11 cellular contexts compared by ENCODE assay signal in genomic region chr9:20315672-20316071, GRCh38.
DNase-seq lines count a peak whose midpoint lies in the region; FAIRE-seq and TF ChIP-seq lines count a peak whose summit lies in the region.
"Had no signal": no experiment of that assay in that cellular context is flagged by ENCODE, and none has a peak within 500 bp of the region (broad histone marks: within the 10 kb centered on the region; RNA-seq: fewer than 3 reads in every experiment).

No MANE protein-coding gene starts in this region.

- POLR2A ChIA-PET in activated CD4-positive, alpha-beta memory T cell treated with anti-CD3 and anti-CD28 coated beads, Interleukin-2, amount 10 ng/mL, durations not matched to agents 7 days and 5 days (lab: Charles Lee): no interaction called here

- no peaks in the 10 kb centered on the region for H3K9me3 ChIP-seq in transverse colon
- H3K9me3 ChIP-seq in prostate gland: no peaks in the 10 kb centered on the region

- TF ChIP-seq POLR2A in transverse colon (IDR thresholded peaks at IDR 0.05): no peak
- TF ChIP-seq POLR2A in prostate gland (IDR thresholded peaks at IDR 0.05): no peak

- 80 to 100% methylated on average over 1 to 2 of the region's 2 CpGs for WGBS in transverse colon (ENCODE audit: low coverage in 1 of 2), 2 donors
- 75% methylated on average over 2 of the region's 2 CpGs for WGBS in prostate gland

- H3K36me3 Mint-ChIP-seq in activated CD4-positive, alpha-beta memory T cell treated with anti-CD3 and anti-CD28 coated beads, Interleukin-2, amount 10 ng/mL, durations not matched to agents 7 days and 5 days (ENCODE audit: low read depth): peaks cover 3% of the 10 kb centered on the region

- H3K27ac Mint-ChIP-seq in activated CD4-positive, alpha-beta memory T cell treated with anti-CD3 and anti-CD28 coated beads, Interleukin-2, amount 10 ng/mL, durations not matched to agents 7 days and 5 days: peak overlapping the region; percentile 56

- intact Hi-C loops in transverse colon (cut with DNase I; ENCODE audit: low total_unique reads) (no loop called here), prostate gland (cut with DNase I) (no loop called here)

- H3K36me3 ChIP-seq in transverse colon: no peaks in the 10 kb centered on the region
- H3K36me3 ChIP-seq in prostate gland: no peaks in the 10 kb centered on the region

- FAIRE-seq in urothelium cell line (lab: Jason Lieb, UNC): no peak
- no peak for FAIRE-seq in D721Med (lab: Jason Lieb, UNC)

- CTCF ChIA-PET in activated CD4-positive, alpha-beta memory T cell treated with anti-CD3 and anti-CD28 coated beads, Interleukin-2, amount 10 ng/mL, durations not matched to agents 7 days and 5 days (lab: Charles Lee): no interaction called here

- peaks cover 61% of the 10 kb centered on the region for H3K4me1 Mint-ChIP-seq in activated CD4-positive, alpha-beta memory T cell treated with anti-CD3 and anti-CD28 coated beads, Interleukin-2, amount 10 ng/mL, durations not matched to agents 7 days and 5 days

- in situ Hi-C loops in transverse colon (cut with MboI; ENCODE audit: low pct_ligation_motif_present in 1 of 4, low pct_unique_long_range_greater_than_20kb in 1 of 4, low sequenced_read_pairs in 3 of 4): no loop called here

- H3K27me3 ChIP-seq in transverse colon: no peaks in the 10 kb centered on the region
- no peaks in the 10 kb centered on the region for H3K27me3 ChIP-seq in prostate gland (replicated peaks; ENCODE audit: insufficient read depth)

- H3K4me3 ChIP-seq in fibroblast of mammary gland (ENCODE audit: control insufficient read depth, low read depth, low read length): no peak overlapping the region
- H3K4me3 ChIP-seq in transverse colon: no peak overlapping the region
- H3K4me3 ChIP-seq in prostate gland: no peak overlapping the region
- H3K4me3 ChIP-seq: lung had no signal

- TF ChIP-seq CTCF in fibroblast of mammary gland (conservative IDR thresholded peaks at IDR 0.05; ENCODE audit: control insufficient read depth, insufficient read depth, low read depth, low read length): no peak
- TF ChIP-seq CTCF in transverse colon (IDR thresholded peaks at IDR 0.05): no peak
- TF ChIP-seq CTCF in D721Med (IDR thresholded peaks at IDR 0.05; ENCODE audit: insufficient read depth, missing control alignments): no peak
- no peak for TF ChIP-seq CTCF in prostate gland (IDR thresholded peaks at IDR 0.05)

- H3K27me3 Mint-ChIP-seq in activated CD4-positive, alpha-beta memory T cell treated with anti-CD3 and anti-CD28 coated beads, Interleukin-2, amount 10 ng/mL, durations not matched to agents 7 days and 5 days: no peaks in the 10 kb centered on the region

- H3K9me3 Mint-ChIP-seq in activated CD4-positive, alpha-beta memory T cell treated with anti-CD3 and anti-CD28 coated beads, Interleukin-2, amount 10 ng/mL, durations not matched to agents 7 days and 5 days: peaks cover 4% of the 10 kb centered on the region

- DNase-seq in stimulated activated CD4-positive, alpha-beta T cell treated with anti-CD3 and anti-CD28 coated beads, Interleukin-15, amount 100 ng/mL, for 24 hours: peak; percentile 32
- DNase-seq in stimulated activated CD4-positive, alpha-beta T cell treated with anti-CD3 and anti-CD28 coated beads, Interleukin-2, amount 100 ng/mL, for 24 hours: no peak
- DNase-seq in activated CD4-positive, alpha-beta memory T cell treated with anti-CD3 and anti-CD28 coated beads, Interleukin-2, amount 10 ng/mL, durations not matched to agents 7 days and 5 days: no peak
- peak; percentile 88 for DNase-seq in fibroblast of mammary gland (ENCODE audit: low read depth)
- DNase-seq in urothelium cell line (ENCODE audit: low spot score): peak; percentile 23
- DNase-seq in transverse colon: no peak
- DNase-seq in D721Med (ENCODE audit: insufficient read length, low spot score): no peak
- no peak for DNase-seq in prostate gland (ENCODE audit: low spot score)
- DNase-seq: foreskin melanocyte, NCI-H748 treated with DMSO at 0.1 percent for 48 hours had no signal

- H3K4me3 Mint-ChIP-seq in activated CD4-positive, alpha-beta memory T cell treated with anti-CD3 and anti-CD28 coated beads, Interleukin-2, amount 10 ng/mL, durations not matched to agents 7 days and 5 days: no peak overlapping the region

- H3K4me1 ChIP-seq in transverse colon (peaks cover 0 to 8% (median 0%) of the 10 kb centered on the region in 4 donors), prostate gland (replicated peaks) (no peaks in the 10 kb centered on the region)

- H3K27ac ChIP-seq in transverse colon (peak overlapping the region in 1 of 4 donors; percentile 35), prostate gland (no peak overlapping the region)

- no peak for TF ChIP-seq EP300 in transverse colon (IDR thresholded peaks at IDR 0.05; ENCODE audit: low read depth)

Comparison
In these comparisons a context has a peak if more than half of its experiments do, and no peak if none do; other contexts are left out.
1. DNase-seq: peak in stimulated activated CD4-positive, alpha-beta T cell treated with anti-CD3 and anti-CD28 coated beads, Interleukin-15, amount 100 ng/mL, for 24 hours (single experiment), fibroblast of mammary gland (single experiment) and urothelium cell line (single experiment); none in stimulated activated CD4-positive, alpha-beta T cell treated with anti-CD3 and anti-CD28 coated beads, Interleukin-2, amount 100 ng/mL, for 24 hours (0 of 2), activated CD4-positive, alpha-beta memory T cell treated with anti-CD3 and anti-CD28 coated beads, Interleukin-2, amount 10 ng/mL, durations not matched to agents 7 days and 5 days (single experiment), transverse colon (single experiment), D721Med (single experiment) and prostate gland (single experiment).